In the genomic region with DNA sequence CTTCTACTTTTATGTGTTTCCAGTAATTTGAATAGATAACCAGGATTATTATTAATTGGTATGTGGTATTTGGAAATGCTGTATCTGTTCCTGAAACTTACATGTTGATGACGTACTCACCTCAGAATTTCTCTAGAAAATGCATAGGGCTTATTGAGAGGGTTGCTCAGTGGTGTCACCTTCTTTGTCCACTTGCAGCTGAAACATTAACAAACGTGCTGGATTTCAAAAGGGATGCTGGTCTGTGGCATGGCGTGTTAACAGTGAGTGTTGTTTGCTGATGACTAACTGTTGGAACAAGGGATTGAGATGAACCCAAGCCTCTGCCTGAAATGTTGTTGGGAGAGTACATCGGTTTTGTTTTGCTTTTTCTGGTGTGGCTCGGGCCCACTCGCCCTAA, we compare ENCODE assay signal across 24 cellular contexts.
"Had no signal": no experiment of that assay in that cellular context is flagged by ENCODE, and none has a peak within 500 bp of the region (broad histone marks: within the 10 kb centered on the region; RNA-seq: fewer than 3 reads in every experiment).

No MANE protein-coding gene starts in this region.

- H3K4me3 ChIP-seq: heart right ventricle, ovary, right lobe of liver, upper lobe of left lung, vagina had no signal

- H3K27ac ChIP-seq: brain microvascular endothelial cell, ovary, right lobe of liver, vagina had no signal

- H3K4me1 ChIP-seq: right lobe of liver, vagina had no signal

- H3K27me3 Mint-ChIP-seq: activated CD4-positive, alpha-beta T cell treated with anti-CD3 and anti-CD28 coated beads for 36 hours; activated T-helper 17 cell treated with anti-CD3 and anti-CD28 coated beads, Interleukin-2, amount 50 U/mL, for 72 hours; progenitor cell of endocrine pancreas; stimulated activated naive CD8-positive, alpha-beta T cell treated with anti-CD3 and anti-CD28 coated beads, Interleukin-15, Interleukin-2, amounts not matched to agents 100 ng/mL and 50 ng/mL, for 24 hours had no signal

- H3K4me3 Mint-ChIP-seq: activated CD4-positive, alpha-beta T cell treated with anti-CD3 and anti-CD28 coated beads for 36 hours; activated T-cell treated with anti-CD3 and anti-CD28 coated beads, Interleukin-2, amount 50 U/mL, for 4 hours; activated T-helper 17 cell treated with anti-CD3 and anti-CD28 coated beads, Interleukin-2, amount 50 U/mL, for 72 hours; stimulated activated naive CD8-positive, alpha-beta T cell treated with anti-CD3 and anti-CD28 coated beads, Interleukin-15, Interleukin-2, amounts not matched to agents 100 ng/mL and 50 ng/mL, for 24 hours had no signal

- ATAC-seq: activated CD4-positive, alpha-beta T cell treated with anti-CD3 and anti-CD28 coated beads for 36 hours; activated naive CD4-positive, alpha-beta T cell treated with anti-CD3 and anti-CD28 coated beads, Interleukin-2, amount 50 U/mL, for 72 hours; activated T-cell treated with anti-CD3 and anti-CD28 coated beads, Interleukin-2, amount 50 U/mL, for 4 hours; activated T-helper 17 cell treated with anti-CD3 and anti-CD28 coated beads, Interleukin-2, amount 50 U/mL, for 72 hours; heart right ventricle; left cardiac atrium; left ventricle myocardium superior; right lobe of liver had no signal

- H3K9me3 Mint-ChIP-seq: activated naive CD4-positive, alpha-beta T cell treated with anti-CD3 and anti-CD28 coated beads, Interleukin-2, amount 50 U/mL, for 72 hours; activated T-cell treated with anti-CD3 and anti-CD28 coated beads, Interleukin-2, amount 50 U/mL, for 4 hours; activated T-helper 17 cell treated with anti-CD3 and anti-CD28 coated beads, Interleukin-2, amount 50 U/mL, for 72 hours; stimulated activated naive CD8-positive, alpha-beta T cell treated with anti-CD3 and anti-CD28 coated beads, Interleukin-15, Interleukin-2, amounts not matched to agents 100 ng/mL and 50 ng/mL, for 24 hours had no signal

- H3K36me3 ChIP-seq: ovary had no signal

- H3K27ac Mint-ChIP-seq: activated CD4-positive, alpha-beta T cell treated with anti-CD3 and anti-CD28 coated beads for 36 hours; progenitor cell of endocrine pancreas; stimulated activated naive CD8-positive, alpha-beta T cell treated with anti-CD3 and anti-CD28 coated beads, Interleukin-15, Interleukin-2, amounts not matched to agents 100 ng/mL and 50 ng/mL, for 24 hours had no signal

- DNase-seq: activated CD4-positive, alpha-beta T cell treated with anti-CD3 and anti-CD28 coated beads for 36 hours; activated CD4-positive, alpha-beta T cell treated with anti-CD3 and anti-CD28 coated beads, Interleukin-2, amount 50 U/mL, for 48 hours; activated CD4-positive, CD25-positive, alpha-beta regulatory T cell; activated CD8-positive, alpha-beta memory T cell treated with anti-CD3 and anti-CD28 coated beads, Interleukin-2, amount 50 U/mL, for 4 hours; activated gamma-delta T cell treated with Interleukin-2 at 50 U/mL for 16 hours; activated T-cell treated with anti-CD3 and anti-CD28 coated beads, Interleukin-2, amount 50 U/mL, for 4 hours; amniotic stem cell; brain microvascular endothelial cell; caudate nucleus; cortex of kidney; foreskin fibroblast; heart right ventricle; left cardiac atrium; left ventricle myocardium superior; ovary; right lobe of liver; stimulated activated CD4-positive, alpha-beta T cell treated with anti-CD3 and anti-CD28 coated beads, Interleukin-2, amount 100 ng/mL, for 48 hours; substantia nigra; upper lobe of left lung had no signal

- H3K9me3 ChIP-seq: heart right ventricle, ovary, right lobe of liver, upper lobe of left lung, vagina had no signal

- H3K27me3 ChIP-seq: brain microvascular endothelial cell, heart right ventricle, ovary, right lobe of liver, upper lobe of left lung, vagina had no signal
